Comparison of ENCODE assay signal across 17 cellular contexts in the genomic region with DNA sequence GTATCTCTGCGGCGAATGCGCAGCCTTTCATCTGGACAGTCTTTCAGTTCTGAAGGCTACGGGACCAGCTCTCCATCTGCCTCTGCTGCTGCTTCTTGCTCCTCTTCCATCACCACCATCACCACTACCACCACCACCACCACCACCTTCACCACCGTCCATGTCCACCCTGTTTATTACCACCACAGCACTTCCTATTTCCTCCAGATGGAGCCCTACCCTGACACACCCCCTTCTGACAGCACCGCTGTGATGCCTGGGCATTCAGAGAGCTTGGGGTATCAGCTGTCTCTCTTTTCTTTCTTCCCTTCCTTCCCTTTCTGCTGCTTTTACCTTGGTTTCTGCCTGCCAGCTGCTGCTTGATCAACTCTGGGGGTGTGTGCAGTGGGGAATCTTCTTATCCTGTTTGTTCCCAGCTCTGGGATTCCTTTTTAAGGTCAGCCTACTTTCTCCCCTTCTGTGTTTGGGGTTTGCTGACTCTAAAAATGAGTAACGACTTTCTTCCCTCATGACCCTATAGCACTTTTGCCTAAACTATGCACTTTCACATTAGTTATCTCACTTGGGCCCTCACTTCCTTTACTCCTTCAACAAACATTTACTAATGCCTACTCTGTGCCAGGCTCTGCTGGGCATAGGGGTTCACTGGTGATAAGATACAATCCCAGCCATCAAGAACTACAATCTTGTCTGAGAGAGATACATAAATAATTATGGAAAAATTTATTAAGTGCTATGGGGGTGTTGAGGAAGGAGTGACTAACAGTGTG. TPM values are rescaled to one million over a fixed set of nuclear protein-coding genes. Genes with fewer than 3 reads are reported as not detected.
A peak's percentile ranks its signal among the peaks of the same experiment; 100 is the strongest.
DNase-seq lines count a peak whose midpoint lies in the region; ATAC-seq and TF ChIP-seq lines count a peak whose summit lies in the region.
"Had no signal": no experiment of that assay in that cellular context is flagged by ENCODE, and none has a peak within 500 bp of the region (broad histone marks: within the 10 kb centered on the region; RNA-seq: fewer than 3 reads in every experiment).

No MANE protein-coding gene starts in this region.

- peaks cover 56% of the 10 kb centered on the region for H3K36me3 Mint-ChIP-seq in CD4-positive, CD25-positive, alpha-beta regulatory T cell
- H3K36me3 Mint-ChIP-seq in CD8-positive, alpha-beta T cell = peaks cover 83% of the 10 kb centered on the region
- peaks cover 34% of the 10 kb centered on the region for H3K36me3 Mint-ChIP-seq in activated CD4-positive, alpha-beta memory T cell treated with anti-CD3 and anti-CD28 coated beads for 36 hours

- H3K36me3 ChIP-seq in CD4-positive, CD25-positive, alpha-beta regulatory T cell (ENCODE audit: control insufficient read depth, insufficient read depth, low read length) = peaks cover 53% of the 10 kb centered on the region
- H3K36me3 ChIP-seq in CD8-positive, alpha-beta T cell (ENCODE audit: insufficient read depth, low read length) = peaks cover 30% of the 10 kb centered on the region

- H3K9me3 ChIP-seq in CD4-positive, CD25-positive, alpha-beta regulatory T cell (ENCODE audit: control insufficient read depth in 2 of 2, low read length in 2 of 2) = no peaks in the 10 kb centered on the region
- H3K9me3 ChIP-seq in CD8-positive, alpha-beta T cell (ENCODE audit: low read length) = no peaks in the 10 kb centered on the region
- H3K9me3 ChIP-seq: spleen had no signal

- no peak overlapping the region for H3K27ac ChIP-seq in CD4-positive, CD25-positive, alpha-beta regulatory T cell (ENCODE audit: insufficient read depth, low read length, poor library complexity, severe bottlenecking)
- no peak overlapping the region for H3K27ac ChIP-seq in CD8-positive, alpha-beta T cell (ENCODE audit: low read depth, low read length)
- H3K27ac ChIP-seq: spleen had no signal

- peaks cover 28% of the 10 kb centered on the region for H3K4me1 ChIP-seq in CD4-positive, CD25-positive, alpha-beta regulatory T cell (ENCODE audit: control insufficient read depth, insufficient read depth, low read length, poor library complexity, severe bottlenecking)
- H3K4me1 ChIP-seq in CD8-positive, alpha-beta T cell (ENCODE audit: insufficient read depth, low read length) = peaks cover 27% of the 10 kb centered on the region

- POLR2A ChIA-PET in CD8-positive, alpha-beta T cell (lab: Charles Lee) = interaction anchor here (0.9 kb wide), 1 partner anchor 225 kb away, joined by 3 read pairs; no protein-coding TSS in a partner anchor
- POLR2A ChIA-PET in activated CD4-positive, alpha-beta memory T cell treated with anti-CD3 and anti-CD28 coated beads for 36 hours (lab: Charles Lee) = no interaction called here

- H3K4me3 ChIP-seq in CD4-positive, CD25-positive, alpha-beta regulatory T cell (ENCODE audit: low read depth, low read length) = no peak overlapping the region
- H3K4me3 ChIP-seq in CD8-positive, alpha-beta T cell (ENCODE audit: low read depth, low read length) = no peak overlapping the region
- H3K4me3 ChIP-seq: spleen had no signal

- no peaks in the 10 kb centered on the region for H3K27me3 Mint-ChIP-seq in CD4-positive, CD25-positive, alpha-beta regulatory T cell
- no peaks in the 10 kb centered on the region for H3K27me3 Mint-ChIP-seq in CD8-positive, alpha-beta T cell (ENCODE audit: low read depth)
- H3K27me3 Mint-ChIP-seq in activated CD4-positive, alpha-beta memory T cell treated with anti-CD3 and anti-CD28 coated beads for 36 hours = no peaks in the 10 kb centered on the region
- H3K27me3 Mint-ChIP-seq: B cell had no signal

- CTCF ChIA-PET in CD8-positive, alpha-beta T cell (lab: Charles Lee) = interaction anchor here (1.5 kb wide), 1 partner anchor 245 kb away, joined by 3 read pairs; no protein-coding TSS in a partner anchor
- CTCF ChIA-PET in activated CD4-positive, alpha-beta memory T cell treated with anti-CD3 and anti-CD28 coated beads for 36 hours (lab: Charles Lee) = interaction anchor here (1.9 to 6.5 kb wide), 2 partner anchors 13 to 232 kb away, joined by 8 to 64 read pairs; a partner anchor contains a TSS

- H3K4me1 Mint-ChIP-seq in CD4-positive, CD25-positive, alpha-beta regulatory T cell = peaks cover 23 to 62% (median 37%) of the 10 kb centered on the region in 4 donors
- H3K4me1 Mint-ChIP-seq in CD8-positive, alpha-beta T cell (ENCODE audit: low read depth) = peaks cover 32% of the 10 kb centered on the region
- H3K4me1 Mint-ChIP-seq in activated CD4-positive, alpha-beta memory T cell treated with anti-CD3 and anti-CD28 coated beads for 36 hours (ENCODE audit: low read depth) = peaks cover 51% of the 10 kb centered on the region

- TF ChIP-seq CTCF in CD8-positive, alpha-beta T cell (IDR thresholded peaks at IDR 0.05) = no peak

- no peak for DNase-seq in CD4-positive, CD25-positive, alpha-beta regulatory T cell
- DNase-seq in CD8-positive, alpha-beta T cell = no peak
- no peak for DNase-seq in activated CD4-positive, alpha-beta memory T cell treated with anti-CD3 and anti-CD28 coated beads for 36 hours
- DNase-seq in left colon (no peak), 8988T (no peak), NCI-H69 (lab: John Stamatoyannopoulos, UW) (no peak)
- DNase-seq: activated CD4-positive, alpha-beta T cell treated with anti-CD3 and anti-CD28 coated beads for 1 hour; activated T-cell treated with anti-CD3 and anti-CD28 coated beads, Interleukin-2, amount 50 U/mL, for 4 hours; hypothalamus; kidney; NCI-H1105; NCI-H524; spleen; stimulated activated CD8-positive, alpha-beta memory T cell treated with anti-CD3 and anti-CD28 coated beads, Interleukin-4, amount 100 ng/mL, for 48 hours had no signal

- H3K27me3 ChIP-seq in CD4-positive, CD25-positive, alpha-beta regulatory T cell (ENCODE audit: control insufficient read depth, insufficient read depth, low read length) = no peaks in the 10 kb centered on the region
- H3K27me3 ChIP-seq in CD8-positive, alpha-beta T cell (ENCODE audit: insufficient read depth, low read length) = no peaks in the 10 kb centered on the region
- H3K27me3 ChIP-seq: spleen had no signal

- peak overlapping the region; percentile 78 to 99 (median 98) for H3K27ac Mint-ChIP-seq in CD4-positive, CD25-positive, alpha-beta regulatory T cell
- peak overlapping the region; percentile 98 for H3K27ac Mint-ChIP-seq in CD8-positive, alpha-beta T cell
- peak overlapping the region; percentile 59 for H3K27ac Mint-ChIP-seq in activated CD4-positive, alpha-beta memory T cell treated with anti-CD3 and anti-CD28 coated beads for 36 hours
- H3K27ac Mint-ChIP-seq: B cell had no signal

- peak overlapping the region in 2 of 4 donors; percentile 9 to 35 for H3K4me3 Mint-ChIP-seq in CD4-positive, CD25-positive, alpha-beta regulatory T cell
- H3K4me3 Mint-ChIP-seq in CD8-positive, alpha-beta T cell = no peak overlapping the region
- H3K4me3 Mint-ChIP-seq in activated CD4-positive, alpha-beta memory T cell treated with anti-CD3 and anti-CD28 coated beads for 36 hours = no peak overlapping the region
- H3K4me3 Mint-ChIP-seq: activated T-cell treated with anti-CD3 and anti-CD28 coated beads, Interleukin-2, amount 50 U/mL, for 4 hours; B cell; neural crest cell had no signal

- ATAC-seq in CD4-positive, CD25-positive, alpha-beta regulatory T cell (ENCODE audit: low read depth in 2 of 2) = no peak
- ATAC-seq in CD8-positive, alpha-beta T cell = no peak
- ATAC-seq in left colon (peak; percentile 48), GM18870 (IDR thresholded peaks at IDR 0.05; ENCODE audit: unreplicated experiment) (no peak)

- no peaks in the 10 kb centered on the region for H3K9me3 Mint-ChIP-seq in CD4-positive, CD25-positive, alpha-beta regulatory T cell
- H3K9me3 Mint-ChIP-seq in CD8-positive, alpha-beta T cell = no peaks in the 10 kb centered on the region
- H3K9me3 Mint-ChIP-seq in activated CD4-positive, alpha-beta memory T cell treated with anti-CD3 and anti-CD28 coated beads for 36 hours = no peaks in the 10 kb centered on the region
- H3K9me3 Mint-ChIP-seq: activated T-cell treated with anti-CD3 and anti-CD28 coated beads, Interleukin-2, amount 50 U/mL, for 4 hours; neural crest cell had no signal

- intact Hi-C loops in CD8-positive, alpha-beta T cell (cut with DNase I, micrococcal nuclease) = no loop called here
- intact Hi-C loops in activated CD4-positive, alpha-beta memory T cell treated with anti-CD3 and anti-CD28 coated beads for 36 hours (cut with micrococcal nuclease) = no loop called here
- intact Hi-C loops in left colon (cut with DNase I, micrococcal nuclease) = no loop called here

RNA-seq across cellular contexts. Expression of a gene that starts 7.8 kb away (rescaled TPM):
- total RNA-seq in CD4-positive, CD25-positive, alpha-beta regulatory T cell = 76.9 TPM
- 10 to 100 TPM; 52.3 to 83.3 (median 60.7) TPM for polyA plus RNA-seq in CD4-positive, CD25-positive, alpha-beta regulatory T cell
- 10 to 100 TPM; 53.1 to 57.3 TPM for total RNA-seq in CD8-positive, alpha-beta T cell
- total RNA-seq in activated CD4-positive, alpha-beta memory T cell treated with anti-CD3 and anti-CD28 coated beads for 36 hours = 100 to 1,000 TPM; 201 to 203 TPM
- 10 to 100 TPM; 25.2 to 35.7 TPM for total RNA-seq in left colon
